ENCODE assay signal across 19 cellular contexts in genomic region chr16:30372725-30373124, GRCh38. TPM values are rescaled to one million over a fixed set of nuclear protein-coding genes. Genes with fewer than 3 reads are reported as not detected.
DNase-seq lines count a peak whose midpoint lies in the region; ATAC-seq, FAIRE-seq and TF ChIP-seq lines count a peak whose summit lies in the region.
"Had no signal": no experiment of that assay in that cellular context is flagged by ENCODE, and none has a peak within 500 bp of the region (broad histone marks: within the 10 kb centered on the region; RNA-seq: fewer than 3 reads in every experiment).

No MANE protein-coding gene starts in this region.

- no peaks in the 10 kb centered on the region for H3K36me3 ChIP-seq in upper lobe of right lung
- H3K36me3 ChIP-seq in kidney (ENCODE audit: control insufficient read depth in 1 of 2, insufficient read depth in 2 of 2, low read length in 2 of 2) = no peaks in the 10 kb centered on the region
- H3K36me3 ChIP-seq: stomach had no signal

- no peaks in the 10 kb centered on the region for H3K9me3 Mint-ChIP-seq in stimulated activated naive CD8-positive, alpha-beta T cell treated with anti-CD3 and anti-CD28 coated beads, Interleukin-15, Interleukin-2, amounts not matched to agents 100 ng/mL and 50 ng/mL, for 24 hours
- H3K9me3 Mint-ChIP-seq in activated T-helper 2 cell treated with anti-CD3 and anti-CD28 coated beads, Interferon-gamma antibody, Interleukin-2, Interleukin-4, amounts not matched to agents 10 μg/mL and 5 μg/mL and 100 μg/mL, durations not matched to agents 14 hours and 24 hours and 36 hours = no peaks in the 10 kb centered on the region
- no peaks in the 10 kb centered on the region for H3K9me3 Mint-ChIP-seq in naive B cell

- peak overlapping the region; percentile 3 for H3K4me3 Mint-ChIP-seq in stimulated activated naive CD8-positive, alpha-beta T cell treated with anti-CD3 and anti-CD28 coated beads, Interleukin-15, Interleukin-2, amounts not matched to agents 100 ng/mL and 50 ng/mL, for 24 hours
- peak overlapping the region; percentile 35 for H3K4me3 Mint-ChIP-seq in activated T-helper 2 cell treated with anti-CD3 and anti-CD28 coated beads, Interferon-gamma antibody, Interleukin-2, Interleukin-4, amounts not matched to agents 10 μg/mL and 5 μg/mL and 100 μg/mL, durations not matched to agents 14 hours and 24 hours and 36 hours (ENCODE audit: low read depth)
- peak overlapping the region in 7 of 8 donors; percentile 1 to 60 (median 20) for H3K4me3 Mint-ChIP-seq in naive B cell

- H3K9ac ChIP-seq in kidney (ENCODE audit: low read length in 2 of 2) = no peak overlapping the region

- H3K27me3 Mint-ChIP-seq in stimulated activated naive CD8-positive, alpha-beta T cell treated with anti-CD3 and anti-CD28 coated beads, Interleukin-15, Interleukin-2, amounts not matched to agents 100 ng/mL and 50 ng/mL, for 24 hours = no peaks in the 10 kb centered on the region
- no peaks in the 10 kb centered on the region for H3K27me3 Mint-ChIP-seq in activated T-helper 2 cell treated with anti-CD3 and anti-CD28 coated beads, Interferon-gamma antibody, Interleukin-2, Interleukin-4, amounts not matched to agents 10 μg/mL and 5 μg/mL and 100 μg/mL, durations not matched to agents 14 hours and 24 hours and 36 hours (ENCODE audit: low read depth)
- no peaks in the 10 kb centered on the region for H3K27me3 Mint-ChIP-seq in naive B cell

- H3K9me3 ChIP-seq in upper lobe of right lung (no peaks in the 10 kb centered on the region), kidney (ENCODE audit: control insufficient read depth in 1 of 2, low read length in 2 of 2) (no peaks in the 10 kb centered on the region)
- H3K9me3 ChIP-seq: stomach had no signal

- intact Hi-C loops in activated T-helper 2 cell treated with anti-CD3 and anti-CD28 coated beads, Interferon-gamma antibody, Interleukin-2, Interleukin-4, amounts not matched to agents 10 μg/mL and 5 μg/mL and 100 μg/mL, durations not matched to agents 14 hours and 24 hours and 36 hours (cut with micrococcal nuclease) = loop anchor here (5.0 to 10.0 kb wide), 2 partner anchors 155 to 568 kb away; partner anchors contain the start of genes MAZ and ZNF768
- intact Hi-C loops in upper lobe of right lung (cut with DNase I) = no loop called here
- intact Hi-C loops in kidney (cut with DNase I) = no loop called here

- peaks cover 20% of the 10 kb centered on the region for H3K4me1 ChIP-seq in upper lobe of right lung
- H3K4me1 ChIP-seq in kidney (ENCODE audit: control insufficient read depth in 1 of 2, insufficient read depth in 1 of 2, low read depth in 1 of 2, low read length in 2 of 2) = peaks cover 8 to 14% of the 10 kb centered on the region in 2 donors

- H3K4me3 ChIP-seq in upper lobe of right lung (no peak overlapping the region), kidney (ENCODE audit: low read length in 2 of 2) (no peak overlapping the region)
- H3K4me3 ChIP-seq: SK-N-MC, stomach had no signal

- ATAC-seq in stimulated activated naive CD8-positive, alpha-beta T cell treated with anti-CD3 and anti-CD28 coated beads, Interleukin-15, Interleukin-2, amounts not matched to agents 100 U/mL and 50 U/mL, for 24 hours = no peak
- ATAC-seq in naive B cell (ENCODE audit: low read depth in 2 of 2) = no peak
- no peak for ATAC-seq in upper lobe of right lung
- ATAC-seq in HG03097 (IDR thresholded peaks at IDR 0.05; ENCODE audit: low FRiP score, unreplicated experiment) = no peak
- ATAC-seq: activated CD4-positive, CD25-positive, alpha-beta regulatory T cell treated with anti-CD3 and anti-CD28 coated beads, Interleukin-2, amount 50 U/mL, for 24 hours had no signal

- H3K27ac ChIP-seq in upper lobe of right lung (no peak overlapping the region), kidney (ENCODE audit: low read depth in 2 of 2, low read length in 2 of 2) (no peak overlapping the region)
- H3K27ac ChIP-seq: HL-60, SK-N-MC had no signal

- no peak for TF ChIP-seq CTCF in upper lobe of right lung (IDR thresholded peaks at IDR 0.05)
- TF ChIP-seq CTCF in kidney (IDR thresholded peaks at IDR 0.05; ENCODE audit: borderline replicate concordance, extremely low read depth, insufficient read depth) = no peak

- peak overlapping the region; percentile 75 for H3K27ac Mint-ChIP-seq in stimulated activated naive CD8-positive, alpha-beta T cell treated with anti-CD3 and anti-CD28 coated beads, Interleukin-15, Interleukin-2, amounts not matched to agents 100 ng/mL and 50 ng/mL, for 24 hours
- H3K27ac Mint-ChIP-seq in activated T-helper 2 cell treated with anti-CD3 and anti-CD28 coated beads, Interferon-gamma antibody, Interleukin-2, Interleukin-4, amounts not matched to agents 10 μg/mL and 5 μg/mL and 100 μg/mL, durations not matched to agents 14 hours and 24 hours and 36 hours = no peak overlapping the region
- H3K27ac Mint-ChIP-seq in naive B cell = peak overlapping the region in 1 of 6 donors; percentile 76

- H3K4me1 Mint-ChIP-seq in stimulated activated naive CD8-positive, alpha-beta T cell treated with anti-CD3 and anti-CD28 coated beads, Interleukin-15, Interleukin-2, amounts not matched to agents 100 ng/mL and 50 ng/mL, for 24 hours (ENCODE audit: low read depth) = peaks cover 41% of the 10 kb centered on the region
- peaks cover 31% of the 10 kb centered on the region for H3K4me1 Mint-ChIP-seq in activated T-helper 2 cell treated with anti-CD3 and anti-CD28 coated beads, Interferon-gamma antibody, Interleukin-2, Interleukin-4, amounts not matched to agents 10 μg/mL and 5 μg/mL and 100 μg/mL, durations not matched to agents 14 hours and 24 hours and 36 hours (ENCODE audit: low read depth)
- peaks cover 32 to 50% (median 47%) of the 10 kb centered on the region in 3 donors for H3K4me1 Mint-ChIP-seq in naive B cell

- H3K36me3 Mint-ChIP-seq in stimulated activated naive CD8-positive, alpha-beta T cell treated with anti-CD3 and anti-CD28 coated beads, Interleukin-15, Interleukin-2, amounts not matched to agents 100 ng/mL and 50 ng/mL, for 24 hours (ENCODE audit: low read depth) = peaks cover 4% of the 10 kb centered on the region
- H3K36me3 Mint-ChIP-seq in activated T-helper 2 cell treated with anti-CD3 and anti-CD28 coated beads, Interferon-gamma antibody, Interleukin-2, Interleukin-4, amounts not matched to agents 10 μg/mL and 5 μg/mL and 100 μg/mL, durations not matched to agents 14 hours and 24 hours and 36 hours (ENCODE audit: low read depth) = peaks cover 13% of the 10 kb centered on the region
- H3K36me3 Mint-ChIP-seq in naive B cell = no peaks in the 10 kb centered on the region

- no peaks in the 10 kb centered on the region for H3K27me3 ChIP-seq in upper lobe of right lung
- H3K27me3 ChIP-seq: stomach had no signal

- no peak for FAIRE-seq in kidney (lab: Jason Lieb, UNC)

- no peak for DNase-seq in stimulated activated naive CD8-positive, alpha-beta T cell treated with anti-CD3 and anti-CD28 coated beads, Interleukin-15, Interleukin-2, amounts not matched to agents 100 U/mL and 50 U/mL, for 24 hours
- no peak for DNase-seq in activated T-helper 2 cell treated with anti-CD3 and anti-CD28 coated beads, Interferon-gamma antibody, Interleukin-2, Interleukin-4, amounts not matched to agents 10 μg/mL and 5 μg/mL and 100 μg/mL, durations not matched to agents 14 hours and 24 hours and 36 hours (ENCODE audit: low spot score)
- DNase-seq in naive B cell (no peak), upper lobe of right lung (peak; percentile 72), NCI-H774 (lab: John Stamatoyannopoulos, UW) (no peak), kidney (no peak)
- DNase-seq: dermis blood vessel endothelial cell; H7; MM.1S; NCI-H2107; retina; stimulated activated CD4-positive, alpha-beta T cell treated with anti-CD3 and anti-CD28 coated beads, Interleukin-4, amount 100 ng/mL, for 1 hour; stomach had no signal

RNA-seq across cellular contexts. Expression of gene MYL11, which starts 1.9 kb away (rescaled TPM):
- 3.4 and 4.3 TPM in 2 replicates for total RNA-seq in activated T-helper 2 cell treated with anti-CD3 and anti-CD28 coated beads, Interferon-gamma antibody, Interleukin-2, Interleukin-4, amounts not matched to agents 10 μg/mL and 5 μg/mL and 100 μg/mL, durations not matched to agents 14 hours and 24 hours and 36 hours
- not detected for polyA plus RNA-seq in naive B cell (ENCODE audit: low read depth in 6 of 6)
- total RNA-seq in upper lobe of right lung = not detected
- total RNA-seq in kidney = not detected
- 2.3 TPM for polyA plus RNA-seq in kidney (ENCODE audit: insufficient read depth, low read depth, low replicate concordance)
- total RNA-seq: dermis blood vessel endothelial cell, H7, mesenteric fat pad, stomach had no signal

RNA-seq across cellular contexts. Expression of gene TBC1D10B, which starts 2.4 kb away (rescaled TPM):
- 63.4 and 64.4 TPM in 2 replicates for total RNA-seq in activated T-helper 2 cell treated with anti-CD3 and anti-CD28 coated beads, Interferon-gamma antibody, Interleukin-2, Interleukin-4, amounts not matched to agents 10 μg/mL and 5 μg/mL and 100 μg/mL, durations not matched to agents 14 hours and 24 hours and 36 hours
- polyA plus RNA-seq in naive B cell (ENCODE audit: low read depth in 6 of 6) (10 to 100 TPM in 3 of 6 donors, 1 to 10 TPM in 3; 6.2 to 16.9 (median 9.7) TPM), kidney (ENCODE audit: insufficient read depth, low read depth, low replicate concordance) (30.1 TPM)
- total RNA-seq in upper lobe of right lung (36.0 TPM), kidney (32.7 TPM)

RNA-seq across cellular contexts. Expression of gene SEPTIN1, which starts 9.6 kb away (rescaled TPM):
- total RNA-seq in activated T-helper 2 cell treated with anti-CD3 and anti-CD28 coated beads, Interferon-gamma antibody, Interleukin-2, Interleukin-4, amounts not matched to agents 10 μg/mL and 5 μg/mL and 100 μg/mL, durations not matched to agents 14 hours and 24 hours and 36 hours = 169 and 173 TPM in 2 replicates
- polyA plus RNA-seq in naive B cell (ENCODE audit: low read depth in 6 of 6) (100 to 1,000 TPM; 102 to 145 (median 112) TPM), kidney (ENCODE audit: insufficient read depth, low read depth, low replicate concordance) (5.0 TPM)
- total RNA-seq in upper lobe of right lung (8.6 TPM), kidney (12.8 TPM)
- total RNA-seq: dermis blood vessel endothelial cell had no signal

RNA-seq across cellular contexts. Expression of gene CD2BP2, which starts 17.6 kb away (rescaled TPM):
- total RNA-seq in activated T-helper 2 cell treated with anti-CD3 and anti-CD28 coated beads, Interferon-gamma antibody, Interleukin-2, Interleukin-4, amounts not matched to agents 10 μg/mL and 5 μg/mL and 100 μg/mL, durations not matched to agents 14 hours and 24 hours and 36 hours = 80.1 and 84.5 TPM in 2 replicates
- polyA plus RNA-seq in naive B cell (ENCODE audit: low read depth in 6 of 6) (10 to 100 TPM; 24.2 to 36.1 (median 29.7) TPM), kidney (ENCODE audit: insufficient read depth, low read depth, low replicate concordance) (61.8 TPM)
- total RNA-seq in upper lobe of right lung (51.5 TPM), kidney (68.1 TPM)

RNA-seq across cellular contexts. Expression of gene ZNF48, which starts 22.5 kb away (rescaled TPM):
- 13.4 TPM in 2 replicates for total RNA-seq in activated T-helper 2 cell treated with anti-CD3 and anti-CD28 coated beads, Interferon-gamma antibody, Interleukin-2, Interleukin-4, amounts not matched to agents 10 μg/mL and 5 μg/mL and 100 μg/mL, durations not matched to agents 14 hours and 24 hours and 36 hours
- polyA plus RNA-seq in naive B cell (ENCODE audit: low read depth in 6 of 6) (1 to 10 TPM; 3.4 to 9.9 (median 7.0) TPM), kidney (ENCODE audit: insufficient read depth, low read depth, low replicate concordance) (6.9 TPM)
- total RNA-seq in upper lobe of right lung (6.1 TPM), kidney (9.7 TPM)

Comparison
In these comparisons a context has a peak if more than half of its experiments do, and no peak if none do; other contexts are left out.
1. RNA of gene SEPTIN1, which starts 9.6 kb away (total RNA-seq): 169 to 173 TPM in activated T-helper 2 cell treated with anti-CD3 and anti-CD28 coated beads, Interferon-gamma antibody, Interleukin-2, Interleukin-4, amounts not matched to agents 10 μg/mL and 5 μg/mL and 100 μg/mL, durations not matched to agents 14 hours and 24 hours and 36 hours; 12.8 TPM in kidney (single experiment) and 8.6 TPM in upper lobe of right lung (single experiment); every median in the first group is over 10 times any median in the second.
2. Peak in every context shown above with its lines, with median percentiles within 50 percentile points of each other: H3K4me3 Mint-ChIP-seq.